Comparison of ENCODE assay signal across 7 cellular contexts in the genomic region with DNA sequence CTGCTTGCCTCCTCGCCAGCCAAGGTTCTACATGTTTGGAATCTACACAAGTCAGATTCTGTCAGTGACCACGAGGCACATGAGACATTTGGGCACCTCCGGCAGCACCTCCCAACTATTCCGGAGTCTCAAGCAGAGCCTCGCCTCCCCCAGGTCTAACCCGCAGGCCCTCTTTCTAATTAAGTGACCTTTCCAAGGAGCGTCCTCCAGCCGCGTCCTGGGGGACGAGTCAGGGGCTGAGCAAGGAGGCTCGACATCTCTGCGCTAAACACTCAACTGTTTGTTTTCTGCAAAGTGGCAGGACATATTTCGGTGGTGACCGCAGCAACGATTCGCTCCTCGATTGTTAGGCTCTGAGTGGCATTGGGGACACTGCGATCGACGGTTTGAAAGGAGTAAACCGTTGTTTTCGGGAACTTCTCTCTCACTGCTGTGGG. TPM values are rescaled to one million over a fixed set of nuclear protein-coding genes. Genes with fewer than 3 reads are reported as not detected.
A peak's percentile ranks its signal among the peaks of the same experiment; 100 is the strongest.
DNase-seq lines count a peak whose midpoint lies in the region; ATAC-seq, FAIRE-seq and TF ChIP-seq lines count a peak whose summit lies in the region.

No MANE protein-coding gene starts in this region.

- no peak overlapping the region for H2BK20ac ChIP-seq in H1 (ENCODE audit: low read length)

- ATAC-seq in PC-3 = peak; percentile 30

- H3K14ac ChIP-seq in H1 (ENCODE audit: insufficient read length) = no peak overlapping the region

- H3K79me1 ChIP-seq in H1 (ENCODE audit: low read depth, low read length) = no peaks in the 10 kb centered on the region

- FAIRE-seq in GM19239 (lab: Jason Lieb, UNC) (peak; percentile 28), H1 (lab: Jason Lieb, UNC) (no peak)

- BruUV-seq in PC-3 (replicated peaks; lab: Mats Ljungman, UMichigan) = TSS peak; percentile 35

- H4K8ac ChIP-seq in H1 (ENCODE audit: extremely low read depth, insufficient read depth, low read length) = peak overlapping the region; percentile 66; the same call in 1 of the 2 replicates

- H3K23ac ChIP-seq in H1 (ENCODE audit: insufficient read length) = no peak overlapping the region

- H3K27ac ChIP-seq in PC-3 (ENCODE audit: low read length) (no peak overlapping the region), H1 (ENCODE audit: low read depth, low read length) (no peak overlapping the region), muscle layer of duodenum (ENCODE audit: low read length) (no peak overlapping the region)

- H2BK120ac ChIP-seq in H1 (replicated peaks; ENCODE audit: low read depth, low read length) = no peak overlapping the region

- H3K36me3 ChIP-seq in PC-3 (ENCODE audit: low read depth, low read length) (no peaks in the 10 kb centered on the region), H1 (ENCODE audit: control insufficient read depth in 2 of 4, insufficient read depth in 4 of 4, low read length in 3 of 4) (no peaks in the 10 kb centered on the region), muscle layer of duodenum (ENCODE audit: control insufficient read depth in 1 of 2, insufficient read depth in 2 of 2, low read length in 2 of 2) (no peaks in the 10 kb centered on the region)

- peak overlapping the region; percentile 73 for H3K4me3 ChIP-seq in PC-3 (ENCODE audit: low read length)
- peak overlapping the region; percentile 70 to 92 (median 74) for H3K4me3 ChIP-seq in H1 (ENCODE audit: extremely low read depth in 1 of 4, insufficient read depth in 2 of 4, low read depth in 3 of 4, low read length in 4 of 4)
- H3K4me3 ChIP-seq in muscle layer of duodenum (ENCODE audit: low read depth in 1 of 2, low read length in 2 of 2) = peak overlapping the region; percentile 78 to 95

- H2AFZ ChIP-seq in PC-3 (ENCODE audit: low read length) = peak overlapping the region; percentile 97
- peak overlapping the region; percentile 87 for H2AFZ ChIP-seq in H1 (ENCODE audit: low read length)

- H2BK5ac ChIP-seq in H1 (ENCODE audit: low read depth, low read length) = peak overlapping the region; percentile 54; the same call in 1 of the 2 replicates

- TF ChIP-seq RAD21 in H1 (IDR thresholded peaks at IDR 0.05 in 1 of 2, conservative IDR thresholded peaks at IDR 0.05 in 1 of 2; ENCODE audit: low read depth in 2 of 2, low read length in 2 of 2) = no peak

- no peak overlapping the region for H3K56ac ChIP-seq in H1 (replicated peaks; ENCODE audit: insufficient read length, low read depth, low read length)

- POLR2A ChIA-PET in PC-3 (lab: Charles Lee; ENCODE audit: unreplicated experiment) (no interaction called here), H1 (lab: Charles Lee; ENCODE audit: partially characterized antibody) (no interaction called here)

- no peak overlapping the region for H2AK5ac ChIP-seq in H1 (ENCODE audit: low read depth, low read length)

- peaks cover 12% of the 10 kb centered on the region for H3K4me1 ChIP-seq in PC-3 (ENCODE audit: insufficient read depth, low read length)
- peaks cover 2 to 19% (median 8%) of the 10 kb centered on the region in 4 experiments; a peak in 6 of 7 replicates for H3K4me1 ChIP-seq in H1 (replicated peaks in 1 of 4; ENCODE audit: control insufficient read depth in 3 of 4, insufficient read depth in 4 of 4, low read length in 3 of 4)
- peaks cover 0 to 9% of the 10 kb centered on the region in 2 donors for H3K4me1 ChIP-seq in muscle layer of duodenum (ENCODE audit: control insufficient read depth in 1 of 2, insufficient read depth in 2 of 2, low read length in 2 of 2)

- H4K20me1 ChIP-seq in PC-3 (ENCODE audit: low read length) (no peaks in the 10 kb centered on the region), H1 (replicated peaks in 1 of 2; ENCODE audit: control insufficient read depth in 1 of 2, insufficient read depth in 2 of 2, low read length in 2 of 2) (no peaks in the 10 kb centered on the region)

- DNase-seq in GM19239 (ENCODE audit: insufficient read length, low spot score) (no peak), PC-3 (peak; percentile 54), H1 (ENCODE audit: low read depth in 1 of 2, low spot score in 2 of 2) (no peak), NCI-H128 (lab: John Stamatoyannopoulos, UW; ENCODE audit: unreplicated experiment) (no peak), NCI-H146 treated with DMSO at 0.1 percent for 48 hours (lab: John Stamatoyannopoulos, UW; ENCODE audit: unreplicated experiment) (no peak), GM10266 (ENCODE audit: extremely low spot score) (no peak)

- no peak overlapping the region for H2BK12ac ChIP-seq in H1 (ENCODE audit: low read depth, low read length)

- H3K23me2 ChIP-seq in H1 (ENCODE audit: low read depth, low read length) = peaks cover 14% of the 10 kb centered on the region

- intact Hi-C loops in PC-3 (cut with micrococcal nuclease) = no loop called here

- TF ChIP-seq CTCF in PC-3 (conservative IDR thresholded peaks at IDR 0.05; ENCODE audit: low read depth, low read length) = no peak
- TF ChIP-seq CTCF in H1 (IDR thresholded peaks at IDR 0.05; ENCODE audit: control extremely low read depth in 1 of 3, insufficient read depth in 1 of 3, low read depth in 1 of 3, low read length in 3 of 3) = no peak
- TF ChIP-seq CTCF in GM10266 (IDR thresholded peaks at IDR 0.05; ENCODE audit: control insufficient read depth, insufficient read depth, low read depth, missing control alignments) = no peak

- H3K9ac ChIP-seq in PC-3 (ENCODE audit: low read length) = peak overlapping the region; percentile 3; the same call in 1 of the 2 replicates
- peak overlapping the region; percentile 46 to 91 (median 58) for H3K9ac ChIP-seq in H1 (replicated peaks in 1 of 4; ENCODE audit: extremely low read depth in 1 of 4, low read depth in 3 of 4, low read length in 3 of 4)

- CTCF ChIA-PET in PC-3 (lab: Charles Lee) = no interaction called here
- CTCF ChIA-PET in H1 (lab: Charles Lee; ENCODE audit: partially characterized antibody) = interaction anchor here (1.6 to 3.4 kb wide), 4 partner anchors 9 to 18 kb away, joined by 6 to 19 read pairs (median 8); no protein-coding TSS in a partner anchor

- H3K9me3 ChIP-seq in PC-3 (ENCODE audit: low read length) (no peaks in the 10 kb centered on the region), H1 (ENCODE audit: insufficient read depth in 2 of 2, low read depth in 1 of 2, low read length in 1 of 2) (no peaks in the 10 kb centered on the region), muscle layer of duodenum (ENCODE audit: control insufficient read depth in 1 of 2, low read length in 2 of 2) (no peaks in the 10 kb centered on the region)

- no peak for TF ChIP-seq EP300 in H1 (IDR thresholded peaks at IDR 0.05; ENCODE audit: borderline replicate concordance in 1 of 2, low read depth in 2 of 2, low read length in 2 of 2)

- H3F3A ChIP-seq in PC-3 (ENCODE audit: low read length, unreplicated experiment) = no peaks in the 10 kb centered on the region

- H3K4me2 ChIP-seq in PC-3 (ENCODE audit: low read length) (peak overlapping the region; percentile 91), H1 (ENCODE audit: insufficient read depth in 1 of 2, low read depth in 2 of 2, low read length in 2 of 2) (peak overlapping the region; percentile 97 to 99)

- no peaks in the 10 kb centered on the region for H3K79me2 ChIP-seq in PC-3 (ENCODE audit: low read length)
- H3K79me2 ChIP-seq in H1 (ENCODE audit: control insufficient read depth in 1 of 2, insufficient read depth in 2 of 2, low read length in 2 of 2) = peaks cover 0 to 8% of the 10 kb centered on the region in 2 experiments; a peak in 1 of 4 replicates

- no peak overlapping the region for H3K18ac ChIP-seq in H1 (ENCODE audit: extremely low read depth, low read length)

- H3K4ac ChIP-seq in H1 (replicated peaks; ENCODE audit: insufficient read length, low read depth, low read length) = no peak overlapping the region

- no peaks in the 10 kb centered on the region for H3K9me2 ChIP-seq in PC-3 (replicated peaks; ENCODE audit: low read length)

- TF ChIP-seq POLR2A in H1 (IDR thresholded peaks at IDR 0.05; ENCODE audit: control extremely low read depth in 1 of 2, low read depth in 2 of 2, low read length in 2 of 2) = no peak

- WGBS in H1 (ENCODE audit: extremely low coverage in 1 of 2, insufficient coverage in 1 of 2, insufficient read length in 1 of 2, insufficient replicate concordance in 2 of 2, low coverage in 1 of 2, low lambda C conversion rate in 2 of 2, missing lambda C conversion rate in 1 of 2), 2 experiments = 3% methylated on average over 22 of the region's 22 CpGs; no CpG with 5 or more reads in 1 of the 2 experiments

- H2BK15ac ChIP-seq in H1 (ENCODE audit: low read length) = no peak overlapping the region

- H3K27me3 ChIP-seq in PC-3 (ENCODE audit: low read length) = peaks cover 55% of the 10 kb centered on the region
- peaks cover 0 to 16% (median 11%) of the 10 kb centered on the region in 4 experiments; a peak in 6 of 7 replicates for H3K27me3 ChIP-seq in H1 (replicated peaks in 1 of 4; ENCODE audit: control insufficient read depth in 3 of 4, extremely low read depth in 1 of 4, insufficient read depth in 3 of 4, low read length in 3 of 4)
- H3K27me3 ChIP-seq in muscle layer of duodenum (ENCODE audit: low read depth, low read length) = peaks cover 3% of the 10 kb centered on the region

- H4K5ac ChIP-seq in H1 (ENCODE audit: insufficient read length, low read depth, low read length) = no peak overlapping the region

- H4K91ac ChIP-seq in H1 (replicated peaks; ENCODE audit: insufficient read length, low read length) = no peak overlapping the region

RNA-seq across cellular contexts. Expression of a gene that starts 0.7 kb away (rescaled TPM):
- 2.6 and 3.3 TPM in 2 replicates for total RNA-seq in PC-3 (2014; rRNA removed)
- total RNA-seq in H1 (2021; fragmentation: NEBNext Ultra II Directional; extraction: Animal tissue kit (Norgen Biotek cat#: 25700)) = 24.8 and 25.4 TPM in 2 replicates
- polyA plus RNA-seq in H1 (2011; rRNA removed) = 6.4 and 7.1 TPM in 2 replicates
- polyA plus RNA-seq in H1 (2011; cell fraction: cytosol; rRNA removed) = 7.9 TPM
- polyA plus RNA-seq in H1 (2011; cell fraction: nucleus; rRNA removed) = 16.3 TPM
- polyA plus RNA-seq in H1 (2012, experiment 1 of 2) = 11.9 to 15.6 TPM (median 15.2 TPM) in 4 replicates
- 1.8 TPM for polyA plus RNA-seq in H1 (2012, experiment 2 of 2)
- 22.0 TPM for polyA plus RNA-seq in H1 (2013, experiment 1 of 2)
- polyA plus RNA-seq in H1 (2013, experiment 2 of 2) = 24.6 TPM
- 31.7 and 40.6 TPM in 2 replicates for polyA minus RNA-seq in H1 (2011; rRNA and poly(A)+ RNA removed)
- polyA minus RNA-seq in H1 (2011; cell fraction: cytosol; rRNA and poly(A)+ RNA removed) = 9.1 TPM
- 70.2 TPM for polyA minus RNA-seq in H1 (2011; cell fraction: nucleus; rRNA and poly(A)+ RNA removed)

RNA-seq across cellular contexts. Expression of a gene that starts 48.7 kb away (rescaled TPM):
- 118 and 126 TPM in 2 replicates for total RNA-seq in PC-3 (2014; rRNA removed)
- total RNA-seq in H1 (2021; fragmentation: NEBNext Ultra II Directional; extraction: Animal tissue kit (Norgen Biotek cat#: 25700)) = 33.9 and 34.6 TPM in 2 replicates
- 6.9 and 15.4 TPM in 2 replicates for polyA plus RNA-seq in H1 (2011; rRNA removed)
- polyA plus RNA-seq in H1 (2011; cell fraction: cytosol; rRNA removed) = 17.8 TPM
- polyA plus RNA-seq in H1 (2011; cell fraction: nucleus; rRNA removed) = 3.1 TPM
- 16.7 to 33.6 TPM (median 17.8 TPM) in 4 replicates for polyA plus RNA-seq in H1 (2012, experiment 1 of 2)
- 5.5 TPM for polyA plus RNA-seq in H1 (2012, experiment 2 of 2)
- 24.8 TPM for polyA plus RNA-seq in H1 (2013, experiment 1 of 2)
- polyA plus RNA-seq in H1 (2013, experiment 2 of 2) = 23.5 TPM
- polyA minus RNA-seq in H1 (2011; rRNA and poly(A)+ RNA removed) = 8.0 and 14.9 TPM in 2 replicates
- 19.4 TPM for polyA minus RNA-seq in H1 (2011; cell fraction: cytosol; rRNA and poly(A)+ RNA removed)
- polyA minus RNA-seq in H1 (2011; cell fraction: nucleus; rRNA and poly(A)+ RNA removed) = 9.1 TPM
